ENCODE assay signal across 16 cellular contexts in genomic region chr2:101732199-101732598, GRCh38. TPM values are rescaled to one million over a fixed set of nuclear protein-coding genes. Genes with fewer than 3 reads are reported as not detected.
A peak's percentile ranks its signal among the peaks of the same experiment; 100 is the strongest.
DNase-seq lines count a peak whose midpoint lies in the region; ATAC-seq and TF ChIP-seq lines count a peak whose summit lies in the region.
"Had no signal": no experiment of that assay in that cellular context is flagged by ENCODE, and none has a peak within 500 bp of the region (broad histone marks: within the 10 kb centered on the region; RNA-seq: fewer than 3 reads in every experiment).

No MANE protein-coding gene starts in this region.

- no peak for TF ChIP-seq CTCF in cardiac muscle cell (IDR thresholded peaks at IDR 0.05; ENCODE audit: low read depth, low read length)
- no peak for TF ChIP-seq CTCF in esophagus muscularis mucosa (IDR thresholded peaks at IDR 0.05)

- TF ChIP-seq EP300 in esophagus muscularis mucosa (IDR thresholded peaks at IDR 0.05): no peak

- peaks cover 9% of the 10 kb centered on the region for H3K36me3 Mint-ChIP-seq in stimulated activated naive CD8-positive, alpha-beta T cell treated with anti-CD3 and anti-CD28 coated beads, Interleukin-15, Interleukin-2, amounts not matched to agents 100 ng/mL and 50 ng/mL, for 24 hours (ENCODE audit: low read depth)

- no peaks in the 10 kb centered on the region for H3K36me3 ChIP-seq in cardiac muscle cell
- H3K36me3 ChIP-seq in esophagus muscularis mucosa: no peaks in the 10 kb centered on the region
- H3K36me3 ChIP-seq: adrenal gland had no signal

- no peak for TF ChIP-seq POLR2A in esophagus muscularis mucosa (IDR thresholded peaks at IDR 0.05; ENCODE audit: low read depth)

- peaks cover 97% of the 10 kb centered on the region for H3K4me1 Mint-ChIP-seq in stimulated activated naive CD8-positive, alpha-beta T cell treated with anti-CD3 and anti-CD28 coated beads, Interleukin-15, Interleukin-2, amounts not matched to agents 100 ng/mL and 50 ng/mL, for 24 hours (ENCODE audit: low read depth)

- peak overlapping the region; percentile 56 for H3K27ac ChIP-seq in cardiac muscle cell
- H3K27ac ChIP-seq in esophagus muscularis mucosa (replicated peaks in 1 of 4): no peak overlapping the region
- H3K27ac ChIP-seq: adrenal gland had no signal

- H3K9me3 ChIP-seq in cardiac muscle cell (ENCODE audit: low read depth) (no peaks in the 10 kb centered on the region), esophagus muscularis mucosa (no peaks in the 10 kb centered on the region)
- H3K9me3 ChIP-seq: adrenal gland had no signal

- intact Hi-C loops in left ventricle myocardium superior (cut with micrococcal nuclease): no loop called here
- intact Hi-C loops in esophagus muscularis mucosa (cut with DNase I): no loop called here

- H3K9me3 Mint-ChIP-seq in stimulated activated naive CD8-positive, alpha-beta T cell treated with anti-CD3 and anti-CD28 coated beads, Interleukin-15, Interleukin-2, amounts not matched to agents 100 ng/mL and 50 ng/mL, for 24 hours: no peaks in the 10 kb centered on the region

- no peaks in the 10 kb centered on the region for H3K27me3 Mint-ChIP-seq in stimulated activated naive CD8-positive, alpha-beta T cell treated with anti-CD3 and anti-CD28 coated beads, Interleukin-15, Interleukin-2, amounts not matched to agents 100 ng/mL and 50 ng/mL, for 24 hours

- ATAC-seq in left ventricle myocardium superior (no peak), HG03196 (IDR thresholded peaks at IDR 0.05; ENCODE audit: unreplicated experiment) (no peak)

- peak overlapping the region; percentile 42 for H3K27ac Mint-ChIP-seq in stimulated activated naive CD8-positive, alpha-beta T cell treated with anti-CD3 and anti-CD28 coated beads, Interleukin-15, Interleukin-2, amounts not matched to agents 100 ng/mL and 50 ng/mL, for 24 hours

- no peak overlapping the region for H3K4me3 Mint-ChIP-seq in stimulated activated naive CD8-positive, alpha-beta T cell treated with anti-CD3 and anti-CD28 coated beads, Interleukin-15, Interleukin-2, amounts not matched to agents 100 ng/mL and 50 ng/mL, for 24 hours

- 86% methylated on average over 4 of the region's 4 CpGs for WGBS in esophagus muscularis mucosa

- H3K27me3 ChIP-seq in cardiac muscle cell (no peaks in the 10 kb centered on the region), esophagus muscularis mucosa (no peaks in the 10 kb centered on the region)
- H3K27me3 ChIP-seq: adrenal gland had no signal

- H3K4me1 ChIP-seq in cardiac muscle cell (ENCODE audit: low read depth) (peaks cover 41% of the 10 kb centered on the region), esophagus muscularis mucosa (peaks cover 54 to 97% (median 71%) of the 10 kb centered on the region in 4 donors)

- no peak for DNase-seq in cardiac muscle cell (ENCODE audit: low read depth in 1 of 2, low spot score in 1 of 2)
- no peak for DNase-seq in left ventricle myocardium superior
- DNase-seq in M059J (ENCODE audit: low read depth): peak; percentile 54
- DNase-seq in esophagus muscularis mucosa (ENCODE audit: extremely low spot score): peak; percentile 62
- no peak for DNase-seq in NCI-H446 treated with DMSO at 0.1 percent for 48 hours (lab: John Stamatoyannopoulos, UW)
- DNase-seq in T-helper 9 cell: no peak
- DNase-seq: activated CD8-positive, alpha-beta memory T cell treated with anti-CD3 and anti-CD28 coated beads, Interleukin-2, amount 50 U/mL, for 48 hours; adrenal gland; caudate nucleus; DMS79 treated with DMSO at 0.1 percent for 48 hours; effector CD4-positive, alpha-beta T cell; NCI-H1048; NCI-H2029 treated with DMSO at 0.1 percent for 48 hours; NCI-H524 had no signal

- H3K4me3 ChIP-seq in cardiac muscle cell (no peak overlapping the region), esophagus muscularis mucosa (no peak overlapping the region)
- H3K4me3 ChIP-seq: adrenal gland had no signal

RNA-seq across cellular contexts. Expression of gene MAP4K4, which starts 34.7 kb away (rescaled TPM):
- total RNA-seq in cardiac muscle cell (82.2 and 131 TPM in 2 replicates), left ventricle myocardium superior (99.5 TPM), esophagus muscularis mucosa (10 to 100 TPM; 37.8 to 59.0 (median 51.7) TPM)
- 61.6 and 71.6 TPM in 2 replicates for polyA plus RNA-seq in cardiac muscle cell
- 21.5 and 37.6 TPM in 2 replicates for total RNA-seq in M059J (2014; rRNA removed; shearing (Covaris generic))

Comparison
In these comparisons a context has a peak if more than half of its experiments do, and no peak if none do; other contexts are left out.
1. DNase-seq: peak in M059J (single experiment) and esophagus muscularis mucosa (single experiment); none in cardiac muscle cell (0 of 2), left ventricle myocardium superior (single experiment), NCI-H446 treated with DMSO at 0.1 percent for 48 hours (single experiment) and T-helper 9 cell (single experiment).